Comparison of ENCODE assay signal across 20 cellular contexts in genomic region chr13:93235258-93236015, GRCh38. TPM values are rescaled to one million over a fixed set of nuclear protein-coding genes. Genes with fewer than 3 reads are reported as not detected.
A peak's percentile ranks its signal among the peaks of the same experiment; 100 is the strongest.
DNase-seq lines count a peak whose midpoint lies in the region; ATAC-seq, FAIRE-seq and TF ChIP-seq lines count a peak whose summit lies in the region.
"Had no signal": no experiment of that assay in that cellular context is flagged by ENCODE, and none has a peak within 500 bp of the region (broad histone marks: within the 10 kb centered on the region; RNA-seq: fewer than 3 reads in every experiment).

No MANE protein-coding gene starts in this region.

- H3K4me1 ChIP-seq in left ventricle myocardium inferior = no peaks in the 10 kb centered on the region
- H3K4me1 ChIP-seq in astrocyte (ENCODE audit: insufficient read depth, low read length) = peaks cover 5% of the 10 kb centered on the region
- no peaks in the 10 kb centered on the region for H3K4me1 ChIP-seq in vagina
- H3K4me1 ChIP-seq: heart left ventricle, upper lobe of right lung had no signal

- no peaks in the 10 kb centered on the region for H3K27me3 Mint-ChIP-seq in astrocyte (ENCODE audit: low read depth, unreplicated experiment)
- peaks cover 2% of the 10 kb centered on the region for H3K27me3 Mint-ChIP-seq in glutamatergic neuron (ENCODE audit: unreplicated experiment)

- H3K9me3 ChIP-seq in left ventricle myocardium inferior (replicated peaks) (peaks cover 30% of the 10 kb centered on the region), astrocyte (ENCODE audit: insufficient read depth, low read depth, low read length) (no peaks in the 10 kb centered on the region), vagina (no peaks in the 10 kb centered on the region)
- H3K9me3 ChIP-seq: neutrophil had no signal

- peaks cover 15% of the 10 kb centered on the region for H3K9me3 Mint-ChIP-seq in astrocyte (ENCODE audit: unreplicated experiment)
- peaks cover 4% of the 10 kb centered on the region for H3K9me3 Mint-ChIP-seq in glutamatergic neuron (ENCODE audit: unreplicated experiment)

- intact Hi-C loops in left cardiac atrium (cut with DNase I) (no loop called here), left ventricle myocardium inferior (cut with micrococcal nuclease) (no loop called here), vagina (cut with DNase I) (no loop called here)

- ATAC-seq in left cardiac atrium (peak; percentile 12 to 41), HG03342 (IDR thresholded peaks at IDR 0.05; ENCODE audit: unreplicated experiment) (no peak)
- ATAC-seq: activated T-cell treated with anti-CD3 and anti-CD28 coated beads, Interleukin-2, amount 50 U/mL, for 4 hours; PC-3; upper lobe of right lung had no signal

- H2AFZ ChIP-seq in astrocyte (ENCODE audit: low read depth, low read length) = no peak overlapping the region

- TF ChIP-seq POLR2A in vagina (IDR thresholded peaks at IDR 0.05) = no peak

- no peak overlapping the region for H3K4me3 Mint-ChIP-seq in astrocyte (ENCODE audit: unreplicated experiment)
- peak overlapping the region; percentile 22 for H3K4me3 Mint-ChIP-seq in glutamatergic neuron (ENCODE audit: unreplicated experiment)
- H3K4me3 Mint-ChIP-seq: activated T-cell treated with anti-CD3 and anti-CD28 coated beads, Interleukin-2, amount 50 U/mL, for 4 hours; CD4-positive, alpha-beta memory T cell had no signal

- H3K27ac ChIP-seq in left ventricle myocardium inferior (replicated peaks) (no peak overlapping the region), astrocyte (ENCODE audit: low read depth, low read length) (no peak overlapping the region), vagina (peak overlapping the region; percentile 6)
- H3K27ac ChIP-seq: neutrophil, upper lobe of right lung had no signal

- peaks cover 5% of the 10 kb centered on the region for H3K27me3 ChIP-seq in left ventricle myocardium inferior (ENCODE audit: low read depth)
- H3K27me3 ChIP-seq in astrocyte (ENCODE audit: insufficient read depth, low read length) = no peaks in the 10 kb centered on the region
- no peaks in the 10 kb centered on the region for H3K27me3 ChIP-seq in vagina
- H3K27me3 ChIP-seq: upper lobe of right lung had no signal

- peaks cover 6% of the 10 kb centered on the region for H3K36me3 Mint-ChIP-seq in astrocyte (ENCODE audit: low read depth, unreplicated experiment)
- H3K36me3 Mint-ChIP-seq in glutamatergic neuron (ENCODE audit: unreplicated experiment) = peaks cover 36% of the 10 kb centered on the region
- H3K36me3 Mint-ChIP-seq: CD4-positive, alpha-beta memory T cell had no signal

- H3K36me3 ChIP-seq in left ventricle myocardium inferior (no peaks in the 10 kb centered on the region), astrocyte (ENCODE audit: insufficient read depth, low read length) (no peaks in the 10 kb centered on the region), vagina (no peaks in the 10 kb centered on the region)
- H3K36me3 ChIP-seq: heart left ventricle, neutrophil, upper lobe of right lung had no signal

- no peak overlapping the region for H3K4me3 ChIP-seq in left ventricle myocardium inferior
- no peak overlapping the region for H3K4me3 ChIP-seq in astrocyte (ENCODE audit: insufficient read depth, low read depth, low read length)
- no peak overlapping the region for H3K4me3 ChIP-seq in vagina
- H3K4me3 ChIP-seq: heart left ventricle, upper lobe of right lung had no signal

- H4K20me1 ChIP-seq in astrocyte (ENCODE audit: insufficient read depth, low read length) = peaks cover 19% of the 10 kb centered on the region

- no peak overlapping the region for H3K4me2 ChIP-seq in astrocyte (ENCODE audit: low read length)

- no peak for DNase-seq in left cardiac atrium
- DNase-seq in left ventricle myocardium inferior = no peak
- DNase-seq in astrocyte (ENCODE audit: low read depth) = peak; percentile 75
- DNase-seq in glutamatergic neuron = no peak
- DNase-seq in vagina (ENCODE audit: extremely low spot score in 2 of 2) = no peak
- DNase-seq in effector CD4-positive, alpha-beta T cell = no peak
- DNase-seq in GM19240 (ENCODE audit: insufficient read length, low spot score) = no peak
- DNase-seq: activated CD4-positive, alpha-beta T cell treated with anti-CD3 and anti-CD28 coated beads, Interleukin-2, amount 50 U/mL, for 48 hours; activated T-cell treated with anti-CD3 and anti-CD28 coated beads, Interleukin-2, amount 50 U/mL, for 4 hours; CD4-positive, alpha-beta memory T cell; heart left ventricle; KBM-7; NCI-H1417 treated with DMSO at 0.1 percent for 48 hours; NCI-H446 treated with DMSO at 0.1 percent for 48 hours; PC-3; upper lobe of right lung had no signal

- TF ChIP-seq CTCF in left ventricle myocardium inferior (IDR thresholded peaks at IDR 0.05; ENCODE audit: borderline replicate concordance) = no peak
- TF ChIP-seq CTCF in astrocyte (IDR thresholded peaks at IDR 0.05; ENCODE audit: insufficient read depth, low read depth, low read length) = no peak
- TF ChIP-seq CTCF in glutamatergic neuron (IDR thresholded peaks at IDR 0.05; ENCODE audit: partially characterized antibody, unreplicated experiment) = no peak
- TF ChIP-seq CTCF in vagina (IDR thresholded peaks at IDR 0.05) = no peak

- peaks cover 79% of the 10 kb centered on the region for H3K79me2 ChIP-seq in astrocyte (ENCODE audit: insufficient read depth, low read length)

- H3K4me1 Mint-ChIP-seq in astrocyte (ENCODE audit: low read depth, unreplicated experiment) (peaks cover 23% of the 10 kb centered on the region), glutamatergic neuron (ENCODE audit: low read depth, unreplicated experiment) (peaks cover 11% of the 10 kb centered on the region)
- H3K4me1 Mint-ChIP-seq: CD4-positive, alpha-beta memory T cell had no signal

- FAIRE-seq in astrocyte (lab: Jason Lieb, UNC) = peak; percentile 90
- FAIRE-seq: keratinocyte, TTC549 had no signal

- no peak overlapping the region for H3K27ac Mint-ChIP-seq in astrocyte (ENCODE audit: unreplicated experiment)
- H3K27ac Mint-ChIP-seq in glutamatergic neuron (ENCODE audit: unreplicated experiment) = no peak overlapping the region
- H3K27ac Mint-ChIP-seq: CD4-positive, alpha-beta memory T cell had no signal

- H3K9ac ChIP-seq in astrocyte (ENCODE audit: low read length) = no peak overlapping the region

RNA-seq across cellular contexts. Expression of gene GPC6, which starts 8.8 kb away (rescaled TPM):
- total RNA-seq in left cardiac atrium (1 to 10 TPM; 2.8 to 5.4 TPM), left ventricle myocardium inferior (1.8 TPM), astrocyte (63.0 and 81.8 TPM in 2 replicates), glutamatergic neuron (ENCODE audit: unreplicated experiment) (11.8 TPM), vagina (13.8 TPM)
- total RNA-seq: CD4-positive, alpha-beta memory T cell had no signal
